In the genomic region with DNA sequence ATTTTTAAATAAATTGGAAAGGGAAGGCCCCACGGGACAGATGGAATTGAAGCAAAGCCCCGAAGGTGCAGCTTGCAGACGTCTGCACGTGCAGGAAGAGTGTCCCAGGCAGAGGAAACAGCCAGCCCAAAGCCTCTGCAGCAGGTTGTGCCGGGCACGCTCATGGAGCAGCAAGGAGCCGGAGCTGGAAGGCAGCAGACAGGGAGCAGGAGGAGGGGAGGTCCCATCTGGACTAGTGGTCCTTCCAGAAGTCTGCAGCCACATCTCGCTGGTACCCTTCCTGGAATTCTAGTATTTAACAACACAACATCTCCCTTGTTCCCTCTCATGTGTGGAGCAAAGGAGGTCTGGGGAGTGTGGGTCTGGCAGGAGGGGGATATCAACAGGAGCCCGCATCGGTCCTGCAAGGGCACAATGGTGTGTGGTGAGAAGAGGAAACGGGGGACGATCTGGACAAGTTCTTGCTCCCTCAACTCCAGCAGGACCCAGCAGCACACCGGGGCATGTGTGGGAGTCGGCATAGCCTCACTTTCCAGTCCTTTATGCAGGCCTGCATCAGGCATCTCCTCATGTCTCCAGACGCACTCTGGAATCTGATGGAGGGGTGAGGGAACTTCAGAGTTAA, we compare ENCODE assay signal across 16 cellular contexts.
DNase-seq lines count a peak whose midpoint lies in the region; ATAC-seq and TF ChIP-seq lines count a peak whose summit lies in the region.
"Had no signal": no experiment of that assay in that cellular context is flagged by ENCODE, and none has a peak within 500 bp of the region (broad histone marks: within the 10 kb centered on the region; RNA-seq: fewer than 3 reads in every experiment).

No MANE protein-coding gene starts in this region.

- no peaks in the 10 kb centered on the region for H3K27me3 ChIP-seq in Peyer's patch
- peaks cover 0 to 4% (median 0%) of the 10 kb centered on the region in 3 donors for H3K27me3 ChIP-seq in stomach

- intact Hi-C loops in stomach (cut with DNase I; ENCODE audit: low total_unique reads) = no loop called here

- H3K4me1 Mint-ChIP-seq in glutamatergic neuron (ENCODE audit: low read depth, unreplicated experiment) (peaks cover 3% of the 10 kb centered on the region), osteocyte (ENCODE audit: unreplicated experiment) (no peaks in the 10 kb centered on the region)
- peaks cover 0 to 2% (median 0%) of the 10 kb centered on the region in 4 donors for H3K4me1 Mint-ChIP-seq in naive thymus-derived CD8-positive, alpha-beta T cell
- H3K4me1 Mint-ChIP-seq: CD14-positive monocyte had no signal

- H3K27ac Mint-ChIP-seq in glutamatergic neuron (ENCODE audit: unreplicated experiment) = no peak overlapping the region
- H3K27ac Mint-ChIP-seq in osteocyte (ENCODE audit: unreplicated experiment) = no peak overlapping the region
- H3K27ac Mint-ChIP-seq in naive thymus-derived CD8-positive, alpha-beta T cell = no peak overlapping the region
- H3K27ac Mint-ChIP-seq: CD14-positive monocyte; CD8-positive, alpha-beta T cell had no signal

- no peaks in the 10 kb centered on the region for H3K9me3 ChIP-seq in Peyer's patch
- H3K9me3 ChIP-seq in stomach = no peaks in the 10 kb centered on the region
- H3K9me3 ChIP-seq: A549, HAP-1 had no signal

- H3K27me3 Mint-ChIP-seq in glutamatergic neuron (ENCODE audit: unreplicated experiment) (peaks cover 5% of the 10 kb centered on the region), osteocyte (ENCODE audit: unreplicated experiment) (no peaks in the 10 kb centered on the region)
- peaks cover 1 to 34% (median 5%) of the 10 kb centered on the region in 5 donors for H3K27me3 Mint-ChIP-seq in naive thymus-derived CD8-positive, alpha-beta T cell

- in situ Hi-C loops in GM13977 (cut with MboI; ENCODE audit: low pct_unique_long_range_greater_than_20kb, low sequenced_read_pairs, unreplicated experiment) = no loop called here

- H3K36me3 Mint-ChIP-seq in glutamatergic neuron (ENCODE audit: unreplicated experiment) (peaks cover 4% of the 10 kb centered on the region), osteocyte (ENCODE audit: unreplicated experiment) (no peaks in the 10 kb centered on the region)
- no peaks in the 10 kb centered on the region for H3K36me3 Mint-ChIP-seq in naive thymus-derived CD8-positive, alpha-beta T cell
- H3K36me3 Mint-ChIP-seq: CD14-positive monocyte; CD8-positive, alpha-beta T cell had no signal

- TF ChIP-seq POLR2A in Peyer's patch (IDR thresholded peaks at IDR 0.05) = no peak
- TF ChIP-seq POLR2A in stomach (IDR thresholded peaks at IDR 0.05) = no peak

- TF ChIP-seq CTCF in Peyer's patch (IDR thresholded peaks at IDR 0.05) (no peak), glutamatergic neuron (IDR thresholded peaks at IDR 0.05; ENCODE audit: partially characterized antibody, unreplicated experiment) (no peak), osteocyte (IDR thresholded peaks at IDR 0.05) (no peak), stomach (IDR thresholded peaks at IDR 0.05) (no peak), GM13977 (IDR thresholded peaks at IDR 0.05; ENCODE audit: extremely low read depth, insufficient read depth, missing control alignments) (no peak)

- POLR2A ChIA-PET in naive thymus-derived CD8-positive, alpha-beta T cell (lab: Charles Lee) = no interaction called here

- H3K4me3 ChIP-seq in Peyer's patch (no peak overlapping the region), stomach (no peak overlapping the region)
- H3K4me3 ChIP-seq: A549, HAP-1 had no signal

- H3K9me3 Mint-ChIP-seq in glutamatergic neuron (ENCODE audit: unreplicated experiment) (peaks cover 2% of the 10 kb centered on the region), osteocyte (ENCODE audit: unreplicated experiment) (no peaks in the 10 kb centered on the region)
- H3K9me3 Mint-ChIP-seq in naive thymus-derived CD8-positive, alpha-beta T cell = no peaks in the 10 kb centered on the region
- H3K9me3 Mint-ChIP-seq: CD8-positive, alpha-beta T cell had no signal

- no peaks in the 10 kb centered on the region for H3K36me3 ChIP-seq in Peyer's patch
- no peaks in the 10 kb centered on the region for H3K36me3 ChIP-seq in stomach
- H3K36me3 ChIP-seq: HAP-1 had no signal

- H3K4me3 Mint-ChIP-seq in glutamatergic neuron (ENCODE audit: unreplicated experiment) = no peak overlapping the region
- no peak overlapping the region for H3K4me3 Mint-ChIP-seq in osteocyte (ENCODE audit: unreplicated experiment)
- no peak overlapping the region for H3K4me3 Mint-ChIP-seq in naive thymus-derived CD8-positive, alpha-beta T cell
- H3K4me3 Mint-ChIP-seq: CD14-positive monocyte; CD8-positive, alpha-beta T cell had no signal

- no peak for TF ChIP-seq EP300 in stomach (IDR thresholded peaks at IDR 0.05)

- no peak for ATAC-seq in GM19452 (IDR thresholded peaks at IDR 0.05; ENCODE audit: unreplicated experiment)
- ATAC-seq in naive thymus-derived CD8-positive, alpha-beta T cell = no peak
- ATAC-seq: A549; CD8-positive, alpha-beta T cell; HepG2 had no signal

- no peaks in the 10 kb centered on the region for H3K4me1 ChIP-seq in Peyer's patch
- no peaks in the 10 kb centered on the region for H3K4me1 ChIP-seq in stomach
- H3K4me1 ChIP-seq: A549, HAP-1 had no signal

- DNase-seq in Peyer's patch (peak in 2 of 3 donors; percentile 21 to 28), glutamatergic neuron (peak; percentile 26), osteocyte (ENCODE audit: extremely low spot score, unreplicated experiment) (peak; percentile 78), stomach (peak; percentile 20), GM13977 (ENCODE audit: low spot score) (no peak), UCSD-AML1 (lab: John Stamatoyannopoulos, UW; ENCODE audit: unreplicated experiment) (no peak)
- no peak for DNase-seq in naive thymus-derived CD8-positive, alpha-beta T cell
- DNase-seq: CD8-positive, alpha-beta T cell; COR-L47; DMS53; GF-D8 had no signal

- WGBS in stomach, 5 donors = 64 to 77% (median 73%) methylated on average over 15 of the region's 15 CpGs

- H3K27ac ChIP-seq in Peyer's patch = no peak overlapping the region
- no peak overlapping the region for H3K27ac ChIP-seq in stomach
- H3K27ac ChIP-seq: A549 had no signal

Comparison
In these comparisons a context has a peak if more than half of its experiments do, and no peak if none do; other contexts are left out.
1. DNase-seq: peak in Peyer's patch (2 of 3), glutamatergic neuron (single experiment), osteocyte (single experiment) and stomach (single experiment); none in GM13977 (single experiment), naive thymus-derived CD8-positive, alpha-beta T cell (0 of 10) and UCSD-AML1 (single experiment).